ENCODE assay signal across 8 cellular contexts in genomic region chr17:78176548-78177025, GRCh38. TPM values are rescaled to one million over a fixed set of nuclear protein-coding genes. Genes with fewer than 3 reads are reported as not detected.
DNase-seq lines count a peak whose midpoint lies in the region; ATAC-seq, FAIRE-seq and TF ChIP-seq lines count a peak whose summit lies in the region.

No MANE protein-coding gene starts in this region.

- ATAC-seq in HG02571 (IDR thresholded peaks at IDR 0.05; ENCODE audit: unreplicated experiment) (no peak), HG02763 (IDR thresholded peaks at IDR 0.05; ENCODE audit: unreplicated experiment) (no peak)

- H3K27me3 ChIP-seq in WERI-Rb-1 (ENCODE audit: insufficient read depth, low read depth, severe bottlenecking) (no peaks in the 10 kb centered on the region), layer of hippocampus (ENCODE audit: control insufficient read depth, insufficient read depth, low read length) (no peaks in the 10 kb centered on the region)

- peak; percentile 95 for TF ChIP-seq CTCF in D721Med (IDR thresholded peaks at IDR 0.05; ENCODE audit: insufficient read depth, missing control alignments)
- peak; percentile 100 for TF ChIP-seq CTCF in WERI-Rb-1 (IDR thresholded peaks at IDR 0.05; ENCODE audit: low read depth, low read length)
- peak; percentile 87 to 93 for TF ChIP-seq CTCF in brain (conservative IDR thresholded peaks at IDR 0.05)

- DNase-seq in D721Med (ENCODE audit: insufficient read length, low spot score) (no peak), HUDEP-2 (lab: John Stamatoyannopoulos, UW; ENCODE audit: unreplicated experiment in 76 of 76) (peak in 62 of 76 experiments; percentile 9 to 76 (median 50)), WERI-Rb-1 (peak; percentile 87)
- DNase-seq in stimulated activated CD4-positive, alpha-beta T cell treated with anti-CD3 and anti-CD28 coated beads, TNF-alpha, amount 100 ng/mL, for 24 hours (ENCODE audit: low read depth in 3 of 3) = peak; percentile 60 to 73 (median 65)

- H3K27ac Mint-ChIP-seq in brain = peak overlapping the region in 1 of 5 experiments; percentile 60

- no peak for FAIRE-seq in D721Med (lab: Jason Lieb, UNC)

- H3K27ac ChIP-seq in WERI-Rb-1 (peak overlapping the region; percentile 2; the same call in 1 of the 2 replicates), layer of hippocampus (ENCODE audit: low read depth, low read length) (peak overlapping the region; percentile 58)

- H3K4me3 Mint-ChIP-seq in brain = no peak overlapping the region

- peaks cover 0 to 2% (median 0%) of the 10 kb centered on the region in 5 experiments for H3K9me3 Mint-ChIP-seq in brain

- H3K36me3 Mint-ChIP-seq in brain = peaks cover 6% of the 10 kb centered on the region

- H3K4me1 Mint-ChIP-seq in brain = peaks cover 36% of the 10 kb centered on the region

- no peak overlapping the region for H3K4me3 ChIP-seq in WERI-Rb-1 (ENCODE audit: low read depth, low read length)

- H3K27me3 Mint-ChIP-seq in brain = no peaks in the 10 kb centered on the region

- H3K9me3 ChIP-seq in WERI-Rb-1 (ENCODE audit: severe bottlenecking) = no peaks in the 10 kb centered on the region

- H3K36me3 ChIP-seq in WERI-Rb-1 = peaks cover 96% of the 10 kb centered on the region

RNA-seq across cellular contexts. Expression of gene SYNGR2, which starts 8.2 kb away (rescaled TPM):
- polyA plus RNA-seq in brain (ENCODE audit: insufficient read depth, low read depth, low replicate concordance) = 88.2 TPM

RNA-seq across cellular contexts. Expression of gene TK1, which starts 10.3 kb away (rescaled TPM):
- polyA plus RNA-seq in brain (ENCODE audit: insufficient read depth, low read depth, low replicate concordance) = 45.3 TPM

RNA-seq across cellular contexts. Expression of gene AFMID, which starts 10.6 kb away (rescaled TPM):
- polyA plus RNA-seq in brain (ENCODE audit: insufficient read depth, low read depth, low replicate concordance) = 36.1 TPM

RNA-seq across cellular contexts. Expression of gene C17orf99, which starts 30.4 kb away (rescaled TPM):
- not detected for polyA plus RNA-seq in brain (ENCODE audit: insufficient read depth, low read depth, low replicate concordance)

RNA-seq across cellular contexts. Expression of gene BIRC5, which starts 37.5 kb away (rescaled TPM):
- polyA plus RNA-seq in brain (ENCODE audit: insufficient read depth, low read depth, low replicate concordance) = 66.4 TPM
